ENCODE assay signal across 30 cellular contexts in the genomic region with DNA sequence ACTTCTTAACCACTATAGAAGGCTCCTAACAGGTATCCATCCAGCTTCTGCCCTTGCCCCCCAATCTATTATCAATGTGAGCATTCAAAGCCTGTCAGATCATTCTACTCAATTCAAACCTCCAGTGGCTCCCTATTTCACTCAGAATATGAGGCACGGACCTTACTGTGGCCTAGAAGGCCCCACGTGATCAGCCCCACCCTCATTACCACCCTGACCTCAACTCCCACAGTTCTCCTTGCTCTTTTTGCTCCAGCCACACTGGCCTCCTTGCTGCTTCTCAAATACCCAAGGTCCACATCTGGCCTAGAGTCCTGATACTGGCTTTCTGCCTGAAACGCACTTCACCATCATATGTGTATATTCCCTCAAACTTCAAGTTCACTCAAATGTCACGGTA.
"Had no signal": no experiment of that assay in that cellular context is flagged by ENCODE, and none has a peak within 500 bp of the region (broad histone marks: within the 10 kb centered on the region; RNA-seq: fewer than 3 reads in every experiment).

No MANE protein-coding gene starts in this region.

- H2AFZ ChIP-seq: hepatocyte had no signal

- H3K36me3 ChIP-seq: colonic mucosa had no signal

- H3K4me3 ChIP-seq: colonic mucosa, coronary artery, dorsolateral prefrontal cortex, esophagus muscularis mucosa, esophagus squamous epithelium, gastrocnemius medialis, gastroesophageal sphincter, heart left ventricle, heart right ventricle, hepatocyte had no signal

- ATAC-seq: effector memory CD8-positive, alpha-beta T cell; esophagus mucosa; foreskin keratinocyte; gastrocnemius medialis; gastroesophageal sphincter; heart left ventricle had no signal

- H3K27me3 Mint-ChIP-seq: dendritic cell treated with granulocyte-macrophage colony-stimulating factor and Interleukin-4, amounts not matched to agents 40 ng/mL and 50 ng/mL, for 4 days; effector memory CD8-positive, alpha-beta T cell had no signal

- H3K9me3 ChIP-seq: colonic mucosa, esophagus muscularis mucosa, gastrocnemius medialis, gastroesophageal sphincter had no signal

- H3K9me3 Mint-ChIP-seq: effector memory CD8-positive, alpha-beta T cell had no signal

- H3K27me3 ChIP-seq: colonic mucosa, dorsolateral prefrontal cortex, esophagus muscularis mucosa, esophagus squamous epithelium, foreskin keratinocyte, gastrocnemius medialis, gastroesophageal sphincter, heart left ventricle, heart right ventricle, hepatocyte had no signal

- H3K79me2 ChIP-seq: hepatocyte had no signal

- H3K27ac Mint-ChIP-seq: dendritic cell treated with granulocyte-macrophage colony-stimulating factor and Interleukin-4, amounts not matched to agents 40 ng/mL and 50 ng/mL, for 4 days; effector memory CD8-positive, alpha-beta T cell; endodermal cell had no signal

- H3K4me1 ChIP-seq: colonic mucosa, esophagus muscularis mucosa, esophagus squamous epithelium, foreskin keratinocyte, gastrocnemius medialis, gastroesophageal sphincter had no signal

- FAIRE-seq: colon, endometrium, endothelial cell of umbilical vein, frontal cortex had no signal

- H3K27ac ChIP-seq: colonic mucosa, coronary artery, dorsolateral prefrontal cortex, epithelial cell of prostate, esophagus muscularis mucosa, esophagus squamous epithelium, foreskin keratinocyte, gastrocnemius medialis, gastroesophageal sphincter, hepatocyte had no signal

- DNase-seq: colonic mucosa; cortex of kidney; dermis blood vessel endothelial cell; dorsolateral prefrontal cortex; effector CD4-positive, alpha-beta T cell; effector CD8-positive, alpha-beta T cell; effector memory CD4-positive, alpha-beta T cell; effector memory CD8-positive, alpha-beta T cell; endodermal cell; erythroblast; esophagus squamous epithelium; foreskin fibroblast; foreskin keratinocyte; foreskin melanocyte; gastrocnemius medialis; glutamatergic neuron; head of caudate nucleus; heart left ventricle; heart right ventricle had no signal

- H3K4me3 Mint-ChIP-seq: dendritic cell treated with granulocyte-macrophage colony-stimulating factor and Interleukin-4, amounts not matched to agents 40 ng/mL and 50 ng/mL, for 4 days; effector memory CD8-positive, alpha-beta T cell; endodermal cell had no signal

- H3K4me2 ChIP-seq: hepatocyte had no signal
